1 cellular context compared by ENCODE assay signal in the genomic region with DNA sequence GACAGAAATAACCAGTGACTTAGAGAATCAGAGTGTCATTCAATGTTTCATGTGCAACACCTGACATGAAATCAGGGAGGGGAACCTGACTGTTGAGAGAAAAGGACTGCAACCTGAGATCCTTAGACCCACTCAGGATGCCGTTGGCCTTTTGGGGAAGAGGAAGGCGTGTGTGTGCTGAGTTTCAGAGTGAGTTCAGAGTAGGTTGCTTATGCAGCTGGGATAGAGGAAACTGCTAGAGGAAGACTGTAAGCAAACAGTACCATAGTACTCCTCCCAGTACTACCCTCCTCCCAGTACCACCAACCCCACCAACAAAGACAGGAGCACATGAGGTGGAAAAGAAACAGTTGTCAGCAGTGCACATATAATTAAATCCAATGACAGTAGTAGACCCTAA.
TF ChIP-seq lines count a peak whose summit lies in the region.

No MANE protein-coding gene starts in this region.

TF ChIP-seq in H1, 55 proteins besides CTCF, POLR2A, EP300 and RAD21:
- TF ChIP-seq POLR2AphosphoS5 (IDR thresholded peaks at IDR 0.05; ENCODE audit: low read depth, low read length): no peak
- no peak for TF ChIP-seq FOSL1 (IDR thresholded peaks at IDR 0.05; ENCODE audit: insufficient read depth, low read depth, low read length)
- no peak for TF ChIP-seq RBBP5 (IDR thresholded peaks at IDR 0.05; ENCODE audit: borderline replicate concordance, low read depth, low read length)
- TF ChIP-seq PHF8 (conservative IDR thresholded peaks at IDR 0.05; ENCODE audit: low read depth, low read length): no peak
- TF ChIP-seq ZNF274 (IDR thresholded peaks at IDR 0.05; ENCODE audit: borderline replicate concordance, extremely low read depth, low read length): no peak
- TF ChIP-seq CHD2 (IDR thresholded peaks at IDR 0.05; ENCODE audit: low read length): no peak
- TF ChIP-seq SP1 (IDR thresholded peaks at IDR 0.05; ENCODE audit: low read depth, low read length): no peak
- TF ChIP-seq, protein P1, sequence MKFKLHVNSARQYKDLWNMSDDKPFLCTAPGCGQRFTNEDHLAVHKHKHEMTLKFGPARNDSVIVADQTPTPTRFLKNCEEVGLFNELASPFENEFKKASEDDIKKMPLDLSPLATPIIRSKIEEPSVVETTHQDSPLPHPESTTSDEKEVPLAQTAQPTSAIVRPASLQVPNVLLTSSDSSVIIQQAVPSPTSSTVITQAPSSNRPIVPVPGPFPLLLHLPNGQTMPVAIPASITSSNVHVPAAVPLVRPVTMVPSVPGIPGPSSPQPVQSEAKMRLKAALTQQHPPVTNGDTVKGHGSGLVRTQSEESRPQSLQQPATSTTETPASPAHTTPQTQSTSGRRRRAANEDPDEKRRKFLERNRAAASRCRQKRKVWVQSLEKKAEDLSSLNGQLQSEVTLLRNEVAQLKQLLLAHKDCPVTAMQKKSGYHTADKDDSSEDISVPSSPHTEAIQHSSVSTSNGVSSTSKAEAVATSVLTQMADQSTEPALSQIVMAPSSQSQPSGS (IDR thresholded peaks at IDR 0.05; ENCODE audit: low read length): no peak
TF ChIP-seq in H1: peak in this region for 0.
